12 cellular contexts compared by ENCODE assay signal in genomic region chr17:50916026-50916707, GRCh38. TPM values are rescaled to one million over a fixed set of nuclear protein-coding genes. Genes with fewer than 3 reads are reported as not detected.
DNase-seq lines count a peak whose midpoint lies in the region; FAIRE-seq and TF ChIP-seq lines count a peak whose summit lies in the region.
"Had no signal": no experiment of that assay in that cellular context is flagged by ENCODE, and none has a peak within 500 bp of the region (broad histone marks: within the 10 kb centered on the region; RNA-seq: fewer than 3 reads in every experiment).

No MANE protein-coding gene starts in this region.

- WGBS in sigmoid colon, 2 donors = 85 to 89% methylated on average over 2 of the region's 2 CpGs

- no peaks in the 10 kb centered on the region for H3K27me3 Mint-ChIP-seq in activated CD4-positive, alpha-beta memory T cell treated with anti-CD3 and anti-CD28 coated beads for 36 hours

- no peak for FAIRE-seq in kidney (lab: Jason Lieb, UNC)

- no peak overlapping the region for H3K27ac Mint-ChIP-seq in activated CD4-positive, alpha-beta memory T cell treated with anti-CD3 and anti-CD28 coated beads for 36 hours

- H3K4me1 Mint-ChIP-seq in activated CD4-positive, alpha-beta memory T cell treated with anti-CD3 and anti-CD28 coated beads for 36 hours (ENCODE audit: low read depth) = peaks cover 42% of the 10 kb centered on the region

- H3K9ac ChIP-seq in kidney (ENCODE audit: low read length in 2 of 2) = peak overlapping the region in 1 of 2 donors; percentile 51

- TF ChIP-seq CTCF in kidney (IDR thresholded peaks at IDR 0.05; ENCODE audit: borderline replicate concordance, extremely low read depth, insufficient read depth) (no peak), Peyer's patch (IDR thresholded peaks at IDR 0.05) (no peak), sigmoid colon (IDR thresholded peaks at IDR 0.05) (no peak)

- H3K36me3 Mint-ChIP-seq in activated CD4-positive, alpha-beta memory T cell treated with anti-CD3 and anti-CD28 coated beads for 36 hours = no peaks in the 10 kb centered on the region

- POLR2A ChIA-PET in activated CD4-positive, alpha-beta memory T cell treated with anti-CD3 and anti-CD28 coated beads for 36 hours (lab: Charles Lee) = interaction anchor here (1.7 kb wide), 1 partner anchor 50 kb away, joined by 7 read pairs; the partner anchor contains the start of gene TOB1

- H3K4me1 ChIP-seq in kidney (ENCODE audit: control insufficient read depth in 1 of 2, insufficient read depth in 1 of 2, low read depth in 1 of 2, low read length in 2 of 2) (peaks cover 43 to 48% of the 10 kb centered on the region in 2 donors), Peyer's patch (peaks cover 0 to 45% (median 4%) of the 10 kb centered on the region in 4 donors), sigmoid colon (peaks cover 0 to 31% (median 26%) of the 10 kb centered on the region in 4 donors)

- H3K9me3 ChIP-seq in kidney (ENCODE audit: control insufficient read depth in 1 of 2, low read length in 2 of 2) = no peaks in the 10 kb centered on the region
- no peaks in the 10 kb centered on the region for H3K9me3 ChIP-seq in Peyer's patch
- H3K9me3 ChIP-seq in sigmoid colon = no peaks in the 10 kb centered on the region
- H3K9me3 ChIP-seq: SJCRH30 had no signal

- no peak overlapping the region for H3K4me3 Mint-ChIP-seq in activated CD4-positive, alpha-beta memory T cell treated with anti-CD3 and anti-CD28 coated beads for 36 hours

- TF ChIP-seq POLR2A in Peyer's patch (IDR thresholded peaks at IDR 0.05) (no peak), sigmoid colon (IDR thresholded peaks at IDR 0.05) (no peak)

- H3K36me3 ChIP-seq in kidney (ENCODE audit: control insufficient read depth in 1 of 2, insufficient read depth in 2 of 2, low read length in 2 of 2) (no peaks in the 10 kb centered on the region), Peyer's patch (no peaks in the 10 kb centered on the region), sigmoid colon (no peaks in the 10 kb centered on the region)
- H3K36me3 ChIP-seq: SJCRH30 had no signal

- no peak for TF ChIP-seq EP300 in sigmoid colon (IDR thresholded peaks at IDR 0.05)

- H3K4me3 ChIP-seq in kidney (ENCODE audit: low read length in 2 of 2) = no peak overlapping the region
- no peak overlapping the region for H3K4me3 ChIP-seq in Peyer's patch
- no peak overlapping the region for H3K4me3 ChIP-seq in sigmoid colon
- H3K4me3 ChIP-seq: SJCRH30 had no signal

- CTCF ChIA-PET in activated CD4-positive, alpha-beta memory T cell treated with anti-CD3 and anti-CD28 coated beads for 36 hours (lab: Charles Lee) = interaction anchor here (1.0 to 1.2 kb wide), 3 partner anchors 41 to 53 kb away, joined by 3 to 4 read pairs (median 4); no protein-coding TSS in a partner anchor

- in situ Hi-C loops in G401 (cut with HindIII; ENCODE audit: low sequenced_read_pairs) = no loop called here

- H3K27me3 ChIP-seq in Peyer's patch = no peaks in the 10 kb centered on the region
- no peaks in the 10 kb centered on the region for H3K27me3 ChIP-seq in sigmoid colon
- H3K27me3 ChIP-seq: SJCRH30 had no signal

- no peaks in the 10 kb centered on the region for H3K9me3 Mint-ChIP-seq in activated CD4-positive, alpha-beta memory T cell treated with anti-CD3 and anti-CD28 coated beads for 36 hours

- intact Hi-C loops in activated CD4-positive, alpha-beta memory T cell treated with anti-CD3 and anti-CD28 coated beads for 36 hours (cut with micrococcal nuclease) = no loop called here
- intact Hi-C loops in kidney (cut with DNase I) (no loop called here), sigmoid colon (cut with DNase I) (no loop called here)

- peak; percentile 45 for DNase-seq in stimulated activated CD4-positive, alpha-beta T cell treated with anti-CD3 and anti-CD28 coated beads, Interleukin-4, amount 100 ng/mL, for 24 hours
- DNase-seq in stimulated activated CD4-positive, alpha-beta T cell treated with anti-CD3 and anti-CD28 coated beads, Interleukin-12 subunit alpha, Interleukin-12 subunit beta, amount 100 ng/mL, for 4 hours = no peak
- DNase-seq in activated CD4-positive, alpha-beta memory T cell treated with anti-CD3 and anti-CD28 coated beads for 36 hours = peak; percentile 58
- DNase-seq in kidney (no peak), Peyer's patch (no peak), retina (no peak), G401 (ENCODE audit: low spot score) (no peak), sigmoid colon (no peak)
- DNase-seq: DMS 273 treated with DMSO at 0.1 percent for 48 hours, GOT3, NCI-H1436 treated with DMSO at 0.1 percent for 48 hours had no signal

- peak overlapping the region; percentile 73 to 86 for H3K27ac ChIP-seq in kidney (ENCODE audit: low read depth in 2 of 2, low read length in 2 of 2)
- peak overlapping the region in 2 of 4 donors; percentile 2 to 51 for H3K27ac ChIP-seq in Peyer's patch
- no peak overlapping the region for H3K27ac ChIP-seq in sigmoid colon
- H3K27ac ChIP-seq: SJCRH30 had no signal

RNA-seq across cellular contexts. Expression of gene TOB1, which starts 50.0 kb away (rescaled TPM):
- total RNA-seq in activated CD4-positive, alpha-beta memory T cell treated with anti-CD3 and anti-CD28 coated beads for 36 hours = 10 to 100 TPM; 42.3 to 44.1 TPM
- 141 TPM for total RNA-seq in kidney
- 52.5 TPM for polyA plus RNA-seq in kidney (ENCODE audit: insufficient read depth, low read depth, low replicate concordance)
- total RNA-seq in Peyer's patch = 100 to 1,000 TPM in 1 of 4 donors, 10 to 100 TPM in 3; 38.0 to 101 (median 60.6) TPM
- 18.5 and 26.4 TPM in 2 replicates for total RNA-seq in G401 (2014; rRNA removed; shearing (Covaris generic))
- 10 to 100 TPM; 16.2 to 31.1 (median 30.1) TPM for total RNA-seq in sigmoid colon
- 10 to 100 TPM; 32.4 to 57.1 (median 39.4) TPM for polyA plus RNA-seq in sigmoid colon

Comparison
In these comparisons a context has a peak if more than half of its experiments do, and no peak if none do; other contexts are left out.
1. DNase-seq: peak in stimulated activated CD4-positive, alpha-beta T cell treated with anti-CD3 and anti-CD28 coated beads, Interleukin-4, amount 100 ng/mL, for 24 hours (single experiment) and activated CD4-positive, alpha-beta memory T cell treated with anti-CD3 and anti-CD28 coated beads for 36 hours (single experiment); none in stimulated activated CD4-positive, alpha-beta T cell treated with anti-CD3 and anti-CD28 coated beads, Interleukin-12 subunit alpha, Interleukin-12 subunit beta, amount 100 ng/mL, for 4 hours (single experiment), kidney (single experiment), Peyer's patch (0 of 3), retina (single experiment), G401 (single experiment) and sigmoid colon (single experiment).
2. H3K27ac ChIP-seq: peak in kidney (2 of 2); none in sigmoid colon (0 of 4).